ENCODE assay signal across 8 cellular contexts in the genomic region with DNA sequence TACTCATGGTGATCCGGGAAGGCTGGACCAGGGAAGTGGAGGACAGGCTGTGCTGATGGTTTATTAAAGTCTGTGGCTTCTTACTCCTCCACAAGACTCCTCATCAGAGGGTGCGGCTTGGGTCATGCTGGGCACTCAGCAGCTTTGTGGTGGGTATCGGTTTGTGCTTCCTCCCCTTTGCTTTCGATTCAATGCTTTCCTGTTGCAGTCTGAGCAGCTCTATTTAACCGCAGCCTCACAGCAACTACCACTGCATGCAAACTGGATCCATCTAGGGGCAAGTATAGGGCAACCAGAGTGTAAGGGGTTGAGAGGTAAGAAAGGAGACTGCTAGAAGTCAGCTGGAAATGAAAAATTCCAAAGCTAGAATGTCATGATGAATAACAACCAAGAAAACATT.
DNase-seq lines count a peak whose midpoint lies in the region; ATAC-seq and TF ChIP-seq lines count a peak whose summit lies in the region.
"Not testable (repeated sequence)": the region's sequence is repeated elsewhere in the genome, so short reads cannot be mapped to it uniquely, and the experiment has no call there.

No MANE protein-coding gene starts in this region.

- not testable (repeated sequence) for H3K27me3 Mint-ChIP-seq in activated CD8-positive, alpha-beta T cell treated with anti-CD3 and anti-CD28 coated beads for 36 hours

- not testable (repeated sequence) for DNase-seq in activated CD8-positive, alpha-beta T cell treated with anti-CD3 and anti-CD28 coated beads for 36 hours; left colon; stimulated activated naive CD8-positive, alpha-beta T cell treated with anti-CD3 and anti-CD28 coated beads, Interleukin-15, Interleukin-2, amounts not matched to agents 100 U/mL and 50 U/mL, for 24 hours

- not testable (repeated sequence) for H3K36me3 Mint-ChIP-seq in activated CD8-positive, alpha-beta T cell treated with anti-CD3 and anti-CD28 coated beads for 36 hours (ENCODE audit: low read depth)

- ATAC-seq in GM18517 (IDR thresholded peaks at IDR 0.05; ENCODE audit: unreplicated experiment), result peak; percentile 97
- peak; percentile 96 for ATAC-seq in GM19438 (IDR thresholded peaks at IDR 0.05; ENCODE audit: low read depth, unreplicated experiment)
- ATAC-seq in GM21786 (IDR thresholded peaks at IDR 0.05; ENCODE audit: unreplicated experiment), result peak; percentile 97
- ATAC-seq in HG02981 (IDR thresholded peaks at IDR 0.05; ENCODE audit: unreplicated experiment), result peak; percentile 93
- peak; percentile 95 for ATAC-seq in HG03439 (IDR thresholded peaks at IDR 0.05; ENCODE audit: unreplicated experiment)
- peak; percentile 88 for ATAC-seq in activated CD8-positive, alpha-beta T cell treated with anti-CD3 and anti-CD28 coated beads for 36 hours
- peak; percentile 51 for ATAC-seq in left colon
- peak; percentile 92 for ATAC-seq in stimulated activated naive CD8-positive, alpha-beta T cell treated with anti-CD3 and anti-CD28 coated beads, Interleukin-15, Interleukin-2, amounts not matched to agents 100 U/mL and 50 U/mL, for 24 hours

- H3K4me3 Mint-ChIP-seq in activated CD8-positive, alpha-beta T cell treated with anti-CD3 and anti-CD28 coated beads for 36 hours, result not testable (repeated sequence)

- not testable (repeated sequence) for H3K9me3 Mint-ChIP-seq in activated CD8-positive, alpha-beta T cell treated with anti-CD3 and anti-CD28 coated beads for 36 hours

- TF ChIP-seq CTCF in activated CD8-positive, alpha-beta T cell treated with anti-CD3 and anti-CD28 coated beads for 36 hours (IDR thresholded peaks at IDR 0.05), result not testable (repeated sequence)

- POLR2A ChIA-PET in activated CD8-positive, alpha-beta T cell treated with anti-CD3 and anti-CD28 coated beads for 36 hours (lab: Charles Lee), result not testable (repeated sequence)

- CTCF ChIA-PET in activated CD8-positive, alpha-beta T cell treated with anti-CD3 and anti-CD28 coated beads for 36 hours (lab: Charles Lee), result not testable (repeated sequence)

- H3K27ac Mint-ChIP-seq in activated CD8-positive, alpha-beta T cell treated with anti-CD3 and anti-CD28 coated beads for 36 hours, result not testable (repeated sequence)

- intact Hi-C loops in activated CD8-positive, alpha-beta T cell treated with anti-CD3 and anti-CD28 coated beads for 36 hours (cut with micrococcal nuclease); left colon (cut with DNase I, micrococcal nuclease): not testable (repeated sequence)

- H3K4me1 Mint-ChIP-seq in activated CD8-positive, alpha-beta T cell treated with anti-CD3 and anti-CD28 coated beads for 36 hours (ENCODE audit: low read depth), result not testable (repeated sequence)
